In genomic region chr12:120720234-120720968, GRCh38 we compare ENCODE assay signal across 9 cellular contexts. TPM values are rescaled to one million over a fixed set of nuclear protein-coding genes. Genes with fewer than 3 reads are reported as not detected.
DNase-seq lines count a peak whose midpoint lies in the region; TF ChIP-seq lines count a peak whose summit lies in the region.
"Had no signal": no experiment of that assay in that cellular context is flagged by ENCODE, and none has a peak within 500 bp of the region (broad histone marks: within the 10 kb centered on the region; RNA-seq: fewer than 3 reads in every experiment).

No MANE protein-coding gene starts in this region.

- peaks cover 0 to 27% of the 10 kb centered on the region in 2 donors for H3K4me1 ChIP-seq in right atrium auricular region
- H3K4me1 ChIP-seq in spleen: peaks cover 6 to 46% (median 19%) of the 10 kb centered on the region in 6 donors
- H3K4me1 ChIP-seq in PC-9 (replicated peaks; ENCODE audit: insufficient read depth): no peaks in the 10 kb centered on the region; the same call in 1 of the 2 replicates

- peak; percentile 35 for DNase-seq in HS-5 (ENCODE audit: low read depth)
- DNase-seq in right atrium auricular region (ENCODE audit: low spot score): no peak
- peak; percentile 33 for DNase-seq in spleen
- no peak for DNase-seq in T-helper 1 cell
- no peak for DNase-seq in mucosa of gallbladder (ENCODE audit: low spot score)
- no peak for DNase-seq in NCI-H1436 treated with DMSO at 0.1 percent for 48 hours (lab: John Stamatoyannopoulos, UW)
- DNase-seq in PC-9: no peak
- DNase-seq: effector CD4-positive, alpha-beta T cell had no signal

- TF ChIP-seq POLR2A in spleen (IDR thresholded peaks at IDR 0.05): no peak

- no peak overlapping the region for H3K4me2 ChIP-seq in PC-9

- H2AFZ ChIP-seq in PC-9: no peak overlapping the region

- peaks cover 11% of the 10 kb centered on the region; the same call in 1 of the 2 replicates for H3F3A ChIP-seq in PC-9 (ENCODE audit: insufficient read depth, low read depth)

- no peaks in the 10 kb centered on the region for H4K20me1 ChIP-seq in PC-9 (ENCODE audit: insufficient read depth)

- POLR2A ChIA-PET in PC-9 (lab: Charles Lee; ENCODE audit: unreplicated experiment): no interaction called here

- H3K27me3 ChIP-seq in right atrium auricular region (no peaks in the 10 kb centered on the region), spleen (replicated peaks in 1 of 7) (no peaks in the 10 kb centered on the region), PC-9 (ENCODE audit: insufficient read depth, low read depth) (no peaks in the 10 kb centered on the region)

- CTCF ChIA-PET in PC-9 (lab: Charles Lee): interaction anchor here (0.6 to 0.9 kb wide), 2 partner anchors 9 to 133 kb away, joined by 3 read pairs; no protein-coding TSS in a partner anchor

- H3K9me3 ChIP-seq in right atrium auricular region (no peaks in the 10 kb centered on the region), spleen (no peaks in the 10 kb centered on the region), PC-9 (ENCODE audit: insufficient read depth, low read depth) (no peaks in the 10 kb centered on the region)

- BruUV-seq in PC-9 (replicated peaks; lab: Mats Ljungman, UMichigan): no TSS peak

- 49 to 76% (median 61%) methylated on average over 7 of the region's 7 CpGs for WGBS in spleen, 5 donors

- TF ChIP-seq CTCF in right atrium auricular region (IDR thresholded peaks at IDR 0.05) (no peak), spleen (IDR thresholded peaks at IDR 0.05 in 8 of 11, conservative IDR thresholded peaks at IDR 0.05 in 3 of 11) (no peak), PC-9 (conservative IDR thresholded peaks at IDR 0.05) (no peak)

- H3K9me2 ChIP-seq in PC-9 (ENCODE audit: insufficient read depth): no peaks in the 10 kb centered on the region

- H3K36me3 ChIP-seq in right atrium auricular region (peaks cover 82% of the 10 kb centered on the region), spleen (peaks cover 13 to 92% (median 67%) of the 10 kb centered on the region in 6 donors), PC-9 (ENCODE audit: low read depth) (peaks cover 11% of the 10 kb centered on the region; the same call in 1 of the 2 replicates)

- intact Hi-C loops in spleen (cut with DNase I; ENCODE audit: low total_unique reads) (loop anchor here (10.0 kb wide), 1 partner anchor 244 kb away; no protein-coding TSS in a partner anchor), PC-9 (cut with micrococcal nuclease; ENCODE audit: unreplicated experiment) (no loop called here)

- H3K4me3 ChIP-seq in right atrium auricular region: no peak overlapping the region
- H3K4me3 ChIP-seq in spleen: no peak overlapping the region
- no peak overlapping the region for H3K4me3 ChIP-seq in PC-9

- no peaks in the 10 kb centered on the region for H3K79me2 ChIP-seq in PC-9 (ENCODE audit: low read depth)

- H3K27ac ChIP-seq in angular gyrus (ENCODE audit: low read depth, low read length) (peak overlapping the region; percentile 75), right atrium auricular region (peak overlapping the region; percentile 47 to 61), spleen (peak overlapping the region in 1 of 8 donors; percentile 26), PC-9 (no peak overlapping the region)

RNA-seq across cellular contexts. Expression of gene ACADS, which starts 5.2 kb away (rescaled TPM):
- total RNA-seq in right atrium auricular region (10 to 100 TPM; 58.6 to 92.6 TPM), spleen (10 to 100 TPM; 21.4 to 55.1 (median 35.1) TPM), mucosa of gallbladder (36.9 TPM), PC-9 (2021) (8.2 and 14.2 TPM in 2 replicates)
- polyA plus RNA-seq in spleen: 10 to 100 TPM; 21.2 to 66.4 (median 40.1) TPM

RNA-seq across cellular contexts. Expression of gene UNC119B, which starts 10.1 kb away (rescaled TPM):
- 10 to 100 TPM in 1 of 2 donors, 1 to 10 TPM in 1; 8.9 to 13.1 TPM for total RNA-seq in right atrium auricular region
- total RNA-seq in spleen: 10 to 100 TPM; 13.0 to 32.2 (median 29.8) TPM
- 10 to 100 TPM in 1 of 3 donors, 1 to 10 TPM in 2; 5.5 to 17.3 (median 8.1) TPM for polyA plus RNA-seq in spleen
- total RNA-seq in mucosa of gallbladder: 51.7 TPM
- total RNA-seq in PC-9 (2021): 25.9 and 30.2 TPM in 2 replicates

RNA-seq across cellular contexts. Expression of gene MLEC, which starts 33.5 kb away (rescaled TPM):
- total RNA-seq in right atrium auricular region (100 to 1,000 TPM in 1 of 2 donors, 10 to 100 TPM in 1; 89.7 to 179 TPM), spleen (100 to 1,000 TPM in 1 of 7 donors, 10 to 100 TPM in 6; 60.1 to 117 (median 78.5) TPM), mucosa of gallbladder (335 TPM), PC-9 (2021) (110 and 131 TPM in 2 replicates)
- polyA plus RNA-seq in spleen: 10 to 100 TPM in 2 of 3 donors, 1 to 10 TPM in 1; 7.7 to 22.6 (median 10.9) TPM

Comparison
In these comparisons a context has a peak if more than half of its experiments do, and no peak if none do; other contexts are left out.
1. DNase-seq: peak in HS-5 (single experiment) and spleen (single experiment); none in right atrium auricular region (single experiment), T-helper 1 cell (0 of 5), mucosa of gallbladder (single experiment), NCI-H1436 treated with DMSO at 0.1 percent for 48 hours (single experiment) and PC-9 (0 of 2).